Comparison of ENCODE assay signal across 8 cellular contexts in genomic region chr5:140176028-140176382, GRCh38. TPM values are rescaled to one million over a fixed set of nuclear protein-coding genes. Genes with fewer than 3 reads are reported as not detected.
DNase-seq lines count a peak whose midpoint lies in the region; ATAC-seq and TF ChIP-seq lines count a peak whose summit lies in the region.

No MANE protein-coding gene starts in this region.

- H3K4me3 ChIP-seq in fibroblast of the aortic adventitia (ENCODE audit: low read depth, low read length) (peak overlapping the region; percentile 86), gastrocnemius medialis (peak overlapping the region; percentile 87 to 98 (median 88))

- H3K9me3 Mint-ChIP-seq in T-cell: no peaks in the 10 kb centered on the region

- H3K4me1 ChIP-seq in gastrocnemius medialis: peaks cover 48 to 50% of the 10 kb centered on the region in 2 donors

- H3K9me3 ChIP-seq in gastrocnemius medialis: no peaks in the 10 kb centered on the region

- TF ChIP-seq POLR2A in gastrocnemius medialis (IDR thresholded peaks at IDR 0.05): no peak

- no peak for TF ChIP-seq CTCF in fibroblast of the aortic adventitia (IDR thresholded peaks at IDR 0.05; ENCODE audit: insufficient read depth, low read length)
- no peak for TF ChIP-seq CTCF in gastrocnemius medialis (IDR thresholded peaks at IDR 0.05 in 4 of 5, conservative IDR thresholded peaks at IDR 0.05 in 1 of 5)

- H3K27me3 Mint-ChIP-seq in T-cell: no peaks in the 10 kb centered on the region

- H3K4me1 Mint-ChIP-seq in T-cell: peaks cover 10 to 14% (median 13%) of the 10 kb centered on the region in 3 donors

- ATAC-seq in GM19395 (IDR thresholded peaks at IDR 0.05; ENCODE audit: unreplicated experiment) (peak; percentile 2), T-cell (replicated peaks in 1 of 4) (no peak), gastrocnemius medialis (no peak)

- peak overlapping the region; percentile 97 to 99 (median 98) for H3K27ac ChIP-seq in gastrocnemius medialis

- peak overlapping the region; percentile 16 to 73 for H3K27ac Mint-ChIP-seq in T-cell

- CTCF ChIA-PET in T-cell (lab: Charles Lee): interaction anchor here in 1 of 2 donors (0.7 kb wide), 1 partner anchor 139 kb away, joined by 3 read pairs; no protein-coding TSS in a partner anchor

- DNase-seq in T-cell (no peak), fibroblast of the aortic adventitia (ENCODE audit: low read depth) (no peak), gastrocnemius medialis (no peak), NCI-H146 (lab: John Stamatoyannopoulos, UW) (no peak), HCEC 1CT (no peak), NCI-H146 treated with DMSO at 0.1 percent for 48 hours (lab: John Stamatoyannopoulos, UW; ENCODE audit: unreplicated experiment) (no peak), NCI-H1105 treated with DMSO at 0.1 percent for 48 hours (lab: John Stamatoyannopoulos, UW) (no peak)

- peak overlapping the region; percentile 89 to 93 (median 91) for H3K4me3 Mint-ChIP-seq in T-cell

- POLR2A ChIA-PET in T-cell (lab: Charles Lee): interaction anchor here in 1 of 2 donors (0.7 kb wide), 1 partner anchor 12 kb away, joined by 3 read pairs; no protein-coding TSS in a partner anchor

- no peaks in the 10 kb centered on the region for H3K27me3 ChIP-seq in gastrocnemius medialis

- intact Hi-C loops in gastrocnemius medialis (cut with DNase I; ENCODE audit: low total_unique reads): loop anchor here (5.0 to 10.0 kb wide), 3 partner anchors 66 to 541 kb away; partner anchors contain the start of gene WDR55

- no peaks in the 10 kb centered on the region for H3K36me3 Mint-ChIP-seq in T-cell

- H3K36me3 ChIP-seq in gastrocnemius medialis: no peaks in the 10 kb centered on the region

- in situ Hi-C loops in gastrocnemius medialis (cut with MboI; ENCODE audit: low sequenced_read_pairs in 4 of 4): no loop called here

RNA-seq across cellular contexts. Expression of gene CYSTM1, which starts 1.0 kb away (rescaled TPM):
- 1 to 10 TPM; 1.9 to 6.0 (median 5.0) TPM for total RNA-seq in T-cell
- total RNA-seq in fibroblast of the aortic adventitia (ENCODE audit: low replicate concordance): 35.8 and 43.4 TPM in 2 replicates
- total RNA-seq in gastrocnemius medialis: 100 to 1,000 TPM; 304 to 593 (median 336) TPM

RNA-seq across cellular contexts. Expression of gene IGIP, which starts 50.3 kb away (rescaled TPM):
- 10 to 100 TPM in 2 of 5 donors, 1 to 10 TPM in 3; 4.7 to 11.3 (median 9.7) TPM for total RNA-seq in T-cell
- total RNA-seq in fibroblast of the aortic adventitia (ENCODE audit: low replicate concordance): 7.8 and 13.7 TPM in 2 replicates
- total RNA-seq in gastrocnemius medialis: 10 to 100 TPM in 1 of 4 donors, 1 to 10 TPM in 3; 6.7 to 13.1 (median 8.2) TPM
